Comparison of ENCODE assay signal across 27 cellular contexts in genomic region chr5:142602720-142603245, GRCh38.
DNase-seq lines count a peak whose midpoint lies in the region; ATAC-seq, FAIRE-seq and TF ChIP-seq lines count a peak whose summit lies in the region.
"Had no signal": no experiment of that assay in that cellular context is flagged by ENCODE, and none has a peak within 500 bp of the region (broad histone marks: within the 10 kb centered on the region; RNA-seq: fewer than 3 reads in every experiment).

No MANE protein-coding gene starts in this region.

- no TSS peak for BruUV-seq in MCF 10A (replicated peaks; lab: Mats Ljungman, UMichigan)

- H3K27me3 Mint-ChIP-seq in MCF 10A (ENCODE audit: insufficient read depth, unreplicated experiment), result no peaks in the 10 kb centered on the region

- H3K27ac Mint-ChIP-seq in MCF 10A (ENCODE audit: low read depth, unreplicated experiment), result peak overlapping the region; percentile 33
- H3K27ac Mint-ChIP-seq: activated T-cell treated with anti-CD3 and anti-CD28 coated beads, Interleukin-2, amount 50 U/mL, for 24 hours; CD4-positive, CD25-positive, alpha-beta regulatory T cell; memory B cell had no signal

- peak; percentile 73 for DNase-seq in MCF 10A (ENCODE audit: unreplicated experiment)
- no peak for DNase-seq in breast epithelium (ENCODE audit: low spot score in 2 of 2)
- peak; percentile 63 to 81 for DNase-seq in foreskin keratinocyte
- DNase-seq in urothelium cell line (ENCODE audit: low spot score), result peak; percentile 12
- no peak for DNase-seq in occipital lobe (lab: John Stamatoyannopoulos, UW)
- DNase-seq in C1 segment of cervical spinal cord (lab: John Stamatoyannopoulos, UW), result no peak
- DNase-seq: activated CD4-positive, alpha-beta T cell treated with anti-CD3 and anti-CD28 coated beads for 48 hours; activated T-cell treated with anti-CD3 and anti-CD28 coated beads, Interleukin-2, amount 50 U/mL, for 24 hours; body of pancreas; CD4-positive, CD25-positive, alpha-beta regulatory T cell; erythroblast; GM23248; left cardiac atrium; MG63; NCI-H1417 treated with DMSO at 0.1 percent for 48 hours; NCI-H2081 treated with DMSO at 0.1 percent for 48 hours; NCI-H345; NCI-H774; stimulated activated CD4-positive, alpha-beta T cell treated with anti-CD3 and anti-CD28 coated beads, Interleukin-15, amount 100 ng/mL, for 24 hours; stimulated activated naive CD4-positive, alpha-beta T cell treated with Interleukin-2 at 50 U/mL for 16 hours had no signal

- no peak overlapping the region for H3K4me3 Mint-ChIP-seq in MCF 10A (ENCODE audit: unreplicated experiment)
- H3K4me3 Mint-ChIP-seq: activated T-cell treated with anti-CD3 and anti-CD28 coated beads, Interleukin-2, amount 50 U/mL, for 24 hours; CD4-positive, CD25-positive, alpha-beta regulatory T cell; memory B cell had no signal

- peaks cover 19% of the 10 kb centered on the region for H3K4me1 Mint-ChIP-seq in MCF 10A (ENCODE audit: insufficient read depth, unreplicated experiment)
- H3K4me1 Mint-ChIP-seq: CD4-positive, CD25-positive, alpha-beta regulatory T cell; memory B cell had no signal

- intact Hi-C loops in MCF 10A (cut with micrococcal nuclease) (no loop called here), breast epithelium (cut with DNase I; ENCODE audit: low total_unique reads) (no loop called here)

- H3K9me3 ChIP-seq in breast epithelium, result no peaks in the 10 kb centered on the region
- H3K9me3 ChIP-seq: body of pancreas, MG63, prostate gland had no signal

- no peaks in the 10 kb centered on the region for H3K27me3 ChIP-seq in breast epithelium
- no peaks in the 10 kb centered on the region for H3K27me3 ChIP-seq in foreskin keratinocyte
- H3K27me3 ChIP-seq: body of pancreas, MG63 had no signal

- H3K36me3 ChIP-seq in breast epithelium, result no peaks in the 10 kb centered on the region
- H3K36me3 ChIP-seq: MG63, prostate gland had no signal

- POLR2A ChIA-PET in MCF 10A (lab: Yijun Ruan, JAX), result interaction anchor here (0.9 to 1.7 kb wide), 2 partner anchors 9 to 416 kb away, joined by 4 to 5 read pairs; no protein-coding TSS in a partner anchor

- peak; percentile 62 for ATAC-seq in foreskin keratinocyte
- ATAC-seq in GM18505 (IDR thresholded peaks at IDR 0.05; ENCODE audit: unreplicated experiment), result no peak
- ATAC-seq: body of pancreas, GM12878 had no signal

- no peaks in the 10 kb centered on the region for H3K36me3 Mint-ChIP-seq in MCF 10A (ENCODE audit: insufficient read depth, unreplicated experiment)
- H3K36me3 Mint-ChIP-seq: CD4-positive, CD25-positive, alpha-beta regulatory T cell; memory B cell had no signal

- H3K4me1 ChIP-seq in breast epithelium (no peaks in the 10 kb centered on the region), foreskin keratinocyte (peaks cover 12% of the 10 kb centered on the region)
- H3K4me1 ChIP-seq: prostate gland had no signal

- CTCF ChIA-PET in MCF 10A (lab: Yijun Ruan, JAX), result interaction anchor here (0.6 to 6.5 kb wide), 14 partner anchors 8 to 562 kb away, joined by 3 to 44 read pairs (median 4); no protein-coding TSS in a partner anchor

- no peaks in the 10 kb centered on the region for H3K9me3 Mint-ChIP-seq in MCF 10A (ENCODE audit: unreplicated experiment)
- H3K9me3 Mint-ChIP-seq: activated T-cell treated with anti-CD3 and anti-CD28 coated beads, Interleukin-2, amount 50 U/mL, for 24 hours; memory B cell had no signal

- H3K27ac ChIP-seq in breast epithelium, result no peak overlapping the region
- peak overlapping the region; percentile 38 for H3K27ac ChIP-seq in foreskin keratinocyte
- H3K27ac ChIP-seq: 22Rv1, body of pancreas, GM23248, prostate gland, VCaP had no signal

- TF ChIP-seq CTCF in MCF 10A (IDR thresholded peaks at IDR 0.05; ENCODE audit: unreplicated experiment), result no peak
- no peak for TF ChIP-seq CTCF in breast epithelium (IDR thresholded peaks at IDR 0.05)
- TF ChIP-seq CTCF in WI38 (IDR thresholded peaks at IDR 0.05; ENCODE audit: low read depth, low read length), result 0 out of 2 replicates have a peak, but pooled peaks have one; percentile 4
- no peak for TF ChIP-seq CTCF in foreskin keratinocyte (conservative IDR thresholded peaks at IDR 0.05)

- TF ChIP-seq POLR2A in breast epithelium (IDR thresholded peaks at IDR 0.05), result no peak
- no peak for TF ChIP-seq POLR2A in GM18505 (IDR thresholded peaks at IDR 0.05; ENCODE audit: borderline replicate concordance, extremely low read depth, insufficient read depth, insufficient read length)

- no peak overlapping the region for H3K4me3 ChIP-seq in breast epithelium
- no peak overlapping the region for H3K4me3 ChIP-seq in WI38 (ENCODE audit: low read depth, low read length)
- H3K4me3 ChIP-seq: body of pancreas, GM12878, GM23248, MG63, prostate gland had no signal

- FAIRE-seq in urothelium cell line (lab: Jason Lieb, UNC), result no peak
- FAIRE-seq: GM12878 had no signal

Comparison
In these comparisons a context has a peak if more than half of its experiments do, and no peak if none do; other contexts are left out.
1. DNase-seq: peak in MCF 10A (single experiment), foreskin keratinocyte (2 of 2) and urothelium cell line (single experiment); none in breast epithelium (0 of 2), occipital lobe (single experiment) and C1 segment of cervical spinal cord (0 of 14).